11 cellular contexts compared by ENCODE assay signal in the genomic region with DNA sequence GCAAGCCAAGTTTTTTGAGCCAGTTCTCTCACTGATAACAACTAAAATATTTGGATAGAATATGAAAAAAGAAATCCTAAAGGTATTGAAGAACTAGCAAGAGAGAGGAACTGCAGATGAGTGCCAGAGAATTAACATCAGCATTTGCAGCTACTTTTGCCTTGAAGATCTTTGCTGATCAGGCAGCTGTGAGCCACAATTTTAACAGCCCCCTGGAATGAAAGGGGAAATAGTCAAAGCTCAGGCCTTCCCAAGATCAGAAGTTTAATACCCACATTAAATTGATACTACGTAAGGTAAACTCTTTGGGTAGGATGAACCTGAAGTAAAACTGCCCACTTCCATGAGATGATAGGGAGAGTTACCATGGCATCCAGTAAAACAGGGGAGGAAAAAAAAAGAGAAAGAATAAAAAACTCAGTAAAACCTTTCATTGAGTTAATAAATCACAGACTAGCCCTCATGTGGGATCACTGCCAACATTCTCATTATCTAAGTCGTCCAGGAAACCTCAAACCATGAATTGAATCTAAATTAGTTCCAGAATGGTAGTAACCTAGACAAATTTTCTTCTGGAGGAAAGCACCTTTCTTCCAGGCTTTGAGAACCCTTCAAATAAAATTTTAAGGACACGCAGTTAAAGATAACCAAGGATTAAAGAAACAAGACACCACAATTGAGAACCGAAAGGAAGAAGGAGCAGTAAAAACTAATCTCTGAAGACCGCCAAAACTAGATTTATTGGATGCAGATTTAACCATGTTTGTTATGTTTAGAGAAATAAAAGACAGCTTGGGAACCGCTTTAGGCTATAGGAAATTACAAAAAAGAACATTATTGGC. TPM values are rescaled to one million over a fixed set of nuclear protein-coding genes. Genes with fewer than 3 reads are reported as not detected.
DNase-seq lines count a peak whose midpoint lies in the region; FAIRE-seq and TF ChIP-seq lines count a peak whose summit lies in the region.
"Had no signal": no experiment of that assay in that cellular context is flagged by ENCODE, and none has a peak within 500 bp of the region (broad histone marks: within the 10 kb centered on the region; RNA-seq: fewer than 3 reads in every experiment).

No MANE protein-coding gene starts in this region.

- peak overlapping the region; percentile 72 for H3K4me2 ChIP-seq in astrocyte (ENCODE audit: low read length)

- H3K9ac ChIP-seq in astrocyte (ENCODE audit: low read length) = no peak overlapping the region

- H3K9me3 Mint-ChIP-seq in astrocyte (ENCODE audit: unreplicated experiment) = no peaks in the 10 kb centered on the region

- H3K27me3 Mint-ChIP-seq in astrocyte (ENCODE audit: low read depth, unreplicated experiment) = no peaks in the 10 kb centered on the region
- H3K27me3 Mint-ChIP-seq: IgD-negative memory B cell had no signal

- no peaks in the 10 kb centered on the region for H3K9me3 ChIP-seq in astrocyte (ENCODE audit: insufficient read depth, low read depth, low read length)
- H3K9me3 ChIP-seq: gastroesophageal sphincter, tibial nerve had no signal

- H3K4me1 Mint-ChIP-seq in astrocyte (ENCODE audit: low read depth, unreplicated experiment) = peaks cover 2% of the 10 kb centered on the region
- H3K4me1 Mint-ChIP-seq: IgD-negative memory B cell had no signal

- H3K27me3 ChIP-seq in astrocyte (ENCODE audit: insufficient read depth, low read length) = no peaks in the 10 kb centered on the region
- no peaks in the 10 kb centered on the region for H3K27me3 ChIP-seq in H7 (ENCODE audit: control insufficient read depth, insufficient read depth, low read length)
- H3K27me3 ChIP-seq: gastroesophageal sphincter, tibial nerve had no signal

- peak overlapping the region; percentile 6 for H3K4me3 ChIP-seq in astrocyte (ENCODE audit: insufficient read depth, low read depth, low read length)
- no peak overlapping the region for H3K4me3 ChIP-seq in H7 (ENCODE audit: insufficient read depth, low read depth, low read length)
- H3K4me3 ChIP-seq: gastroesophageal sphincter, tibial nerve had no signal

- H3K79me2 ChIP-seq in astrocyte (ENCODE audit: insufficient read depth, low read length) = no peaks in the 10 kb centered on the region

- peaks cover 2% of the 10 kb centered on the region for H3K36me3 Mint-ChIP-seq in astrocyte (ENCODE audit: low read depth, unreplicated experiment)

- H3K4me3 Mint-ChIP-seq in astrocyte (ENCODE audit: unreplicated experiment) = no peak overlapping the region
- H3K4me3 Mint-ChIP-seq: IgD-negative memory B cell had no signal

- H4K20me1 ChIP-seq in astrocyte (ENCODE audit: insufficient read depth, low read length) = no peaks in the 10 kb centered on the region

- peaks cover 8% of the 10 kb centered on the region for H3K4me1 ChIP-seq in astrocyte (ENCODE audit: insufficient read depth, low read length)
- H3K4me1 ChIP-seq: gastroesophageal sphincter had no signal

- H3K36me3 ChIP-seq in astrocyte (ENCODE audit: insufficient read depth, low read length) (no peaks in the 10 kb centered on the region), H7 (replicated peaks; ENCODE audit: control insufficient read depth, insufficient read depth, low read length) (no peaks in the 10 kb centered on the region)

- no peak overlapping the region for H3K27ac Mint-ChIP-seq in astrocyte (ENCODE audit: unreplicated experiment)
- H3K27ac Mint-ChIP-seq: IgD-negative memory B cell had no signal

- DNase-seq in AG08395 (ENCODE audit: low spot score) (peak; percentile 70), HS-5 (ENCODE audit: low read depth) (peak; percentile 74), astrocyte (ENCODE audit: low read depth) (peak; percentile 92), left kidney (ENCODE audit: low read depth, low spot score) (peak; percentile 80), DMS114 treated with DMSO at 0.1 percent for 48 hours (lab: John Stamatoyannopoulos, UW; ENCODE audit: unreplicated experiment) (no peak), H7 (no peak), 8988T (no peak), NOMO-1 (lab: John Stamatoyannopoulos, UW; ENCODE audit: unreplicated experiment in 2 of 2) (no peak)

- H2AFZ ChIP-seq in astrocyte (ENCODE audit: low read depth, low read length) = no peak overlapping the region

- FAIRE-seq in astrocyte (lab: Jason Lieb, UNC) = peak; percentile 34

- no peak for TF ChIP-seq CTCF in astrocyte (IDR thresholded peaks at IDR 0.05; ENCODE audit: insufficient read depth, low read depth, low read length)

- H3K27ac ChIP-seq in astrocyte (ENCODE audit: low read depth, low read length) = no peak overlapping the region
- H3K27ac ChIP-seq: gastroesophageal sphincter had no signal

RNA-seq across cellular contexts. Expression of gene SCP2, which starts 28.3 kb away (rescaled TPM):
- 89.8 and 93.2 TPM in 2 replicates for total RNA-seq in astrocyte
- 78.7 and 98.7 TPM in 2 replicates for total RNA-seq in H7 (2014; rRNA removed; shearing (Covaris generic))

RNA-seq across cellular contexts. Expression of gene ECHDC2, which starts 33.8 kb away (rescaled TPM):
- total RNA-seq in astrocyte = 6.2 and 9.0 TPM in 2 replicates
- total RNA-seq in H7 (2014; rRNA removed; shearing (Covaris generic)) = 5.3 and 16.3 TPM in 2 replicates

Comparison
In these comparisons a context has a peak if more than half of its experiments do, and no peak if none do; other contexts are left out.
1. DNase-seq: peak in AG08395 (single experiment), HS-5 (single experiment), astrocyte (single experiment) and left kidney (single experiment); none in DMS114 treated with DMSO at 0.1 percent for 48 hours (single experiment), H7 (single experiment), 8988T (single experiment) and NOMO-1 (0 of 2).